In the genomic region with DNA sequence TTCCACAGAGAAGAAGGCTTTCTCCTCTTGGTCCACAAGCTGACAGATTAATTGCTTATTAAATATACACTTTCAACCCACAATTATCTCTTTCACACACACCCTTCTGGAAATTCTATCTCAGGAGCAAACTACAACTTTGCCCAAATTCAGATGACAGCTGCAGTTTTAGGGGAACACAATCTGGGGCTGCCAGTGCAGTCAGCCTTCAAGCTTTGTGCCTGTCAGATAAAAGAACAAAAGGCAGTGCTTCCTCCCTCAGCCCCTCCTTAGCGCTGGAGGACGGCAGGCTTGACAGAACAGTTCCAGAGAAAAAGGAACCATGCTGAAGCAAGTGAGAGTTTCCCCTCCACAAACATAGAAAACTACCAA, we compare ENCODE assay signal across 8 cellular contexts.
DNase-seq lines count a peak whose midpoint lies in the region; ATAC-seq and TF ChIP-seq lines count a peak whose summit lies in the region.

No MANE protein-coding gene starts in this region.

- ATAC-seq in HG03342 (IDR thresholded peaks at IDR 0.05; ENCODE audit: unreplicated experiment) (no peak), GM19324 (IDR thresholded peaks at IDR 0.05; ENCODE audit: low FRiP score, unreplicated experiment) (no peak), GM21723 (IDR thresholded peaks at IDR 0.05; ENCODE audit: unreplicated experiment) (no peak)

- no peaks in the 10 kb centered on the region for H3K36me3 ChIP-seq in neural progenitor cell

- H3F3A ChIP-seq in neural progenitor cell (ENCODE audit: low read depth) = peaks cover 28% of the 10 kb centered on the region

- H3K4me2 ChIP-seq in neural progenitor cell = peak overlapping the region; percentile 81

- H3K4me3 Mint-ChIP-seq in neural progenitor cell = peak overlapping the region; percentile 80

- no peaks in the 10 kb centered on the region for H3K9me3 Mint-ChIP-seq in neural progenitor cell

- H3K4me1 Mint-ChIP-seq in neural progenitor cell = peaks cover 32% of the 10 kb centered on the region

- DNase-seq in Daoy (ENCODE audit: low read depth) = peak; percentile 41
- DNase-seq in NCI-H69 (lab: John Stamatoyannopoulos, UW) = peak; percentile 82
- DNase-seq in epithelial cell of prostate (ENCODE audit: low read depth, low spot score) = no peak
- peak; percentile 79 for DNase-seq in neural progenitor cell (ENCODE audit: low spot score)
- DNase-seq in activated CD4-positive, alpha-beta T cell treated with anti-CD3 and anti-CD28 coated beads for 48 hours = no peak

- H3K27ac ChIP-seq in epithelial cell of prostate = peak overlapping the region; percentile 100
- H3K27ac ChIP-seq in neural progenitor cell = peak overlapping the region; percentile 83

- H3K36me3 Mint-ChIP-seq in neural progenitor cell = no peaks in the 10 kb centered on the region

- H2AFZ ChIP-seq in neural progenitor cell (replicated peaks) = no peak overlapping the region

- TF ChIP-seq CTCF in neural progenitor cell (IDR thresholded peaks at IDR 0.05) = no peak

- H3K27me3 Mint-ChIP-seq in neural progenitor cell (ENCODE audit: insufficient read depth, low read depth) = no peaks in the 10 kb centered on the region

- no peaks in the 10 kb centered on the region for H3K9me3 ChIP-seq in neural progenitor cell (ENCODE audit: low read depth)

- H3K4me1 ChIP-seq in neural progenitor cell = peaks cover 33% of the 10 kb centered on the region

- peak overlapping the region; percentile 41 for H3K4me3 ChIP-seq in neural progenitor cell

- peak overlapping the region; percentile 88 for H3K27ac Mint-ChIP-seq in neural progenitor cell

- H4K20me1 ChIP-seq in neural progenitor cell (ENCODE audit: low read depth) = peaks cover 15% of the 10 kb centered on the region

- H3K79me2 ChIP-seq in neural progenitor cell (ENCODE audit: low read depth) = peaks cover 39% of the 10 kb centered on the region

- H3K27me3 ChIP-seq in neural progenitor cell = no peaks in the 10 kb centered on the region

- H3K9ac ChIP-seq in neural progenitor cell = no peak overlapping the region

Comparison
In these comparisons a context has a peak if more than half of its experiments do, and no peak if none do; other contexts are left out.
1. DNase-seq: peak in Daoy (single experiment), NCI-H69 (single experiment) and neural progenitor cell (single experiment); none in epithelial cell of prostate (single experiment) and activated CD4-positive, alpha-beta T cell treated with anti-CD3 and anti-CD28 coated beads for 48 hours (single experiment).